15 cellular contexts compared by ENCODE assay signal in genomic region chr12:83954939-83955601, GRCh38.
DNase-seq lines count a peak whose midpoint lies in the region; ATAC-seq and TF ChIP-seq lines count a peak whose summit lies in the region.
"Had no signal": no experiment of that assay in that cellular context is flagged by ENCODE, and none has a peak within 500 bp of the region (broad histone marks: within the 10 kb centered on the region; RNA-seq: fewer than 3 reads in every experiment).

No MANE protein-coding gene starts in this region.

- TF ChIP-seq POLR2A in body of pancreas (IDR thresholded peaks at IDR 0.05), result no peak

- no peaks in the 10 kb centered on the region for H3K27me3 ChIP-seq in body of pancreas

- DNase-seq in GM13977 (ENCODE audit: low spot score), result no peak
- peak; percentile 11 for DNase-seq in OCI-M1 (lab: John Stamatoyannopoulos, UW)
- DNase-seq in fibroblast of pulmonary artery (ENCODE audit: low read depth), result peak; percentile 4
- DNase-seq in hippocampal formation (lab: John Stamatoyannopoulos, UW), result no peak
- DNase-seq in NCI-H1436 (lab: John Stamatoyannopoulos, UW), result no peak
- DNase-seq in body of pancreas, result no peak
- DNase-seq in stimulated activated CD8-positive, alpha-beta memory T cell treated with anti-CD3 and anti-CD28 coated beads, Interleukin-4, amount 100 ng/mL, for 48 hours, result no peak
- DNase-seq: activated CD4-positive, alpha-beta T cell treated with anti-CD3 and anti-CD28 coated beads, Interleukin-2, amount 10 ng/mL, durations not matched to agents 7 days and 5 days; IMR-90; NCI-H2029; psoas muscle; stimulated activated CD4-positive, alpha-beta T cell treated with anti-CD3 and anti-CD28 coated beads, Interleukin-1b, Interleukin-23, amount 100 ng/mL, for 48 hours; stimulated activated naive B cell treated with anti-CD40 and anti-IgM and Interleukin-4, amounts not matched to agents 10 μg/mL and 1 μg/mL and 100 μg/mL, for 72 hours; T-cell had no signal

- no peak overlapping the region for H3K4me3 ChIP-seq in fibroblast of pulmonary artery (replicated peaks; ENCODE audit: low read depth, low read length)
- H3K4me3 ChIP-seq in body of pancreas, result no peak overlapping the region
- H3K4me3 ChIP-seq: psoas muscle had no signal

- H3K36me3 ChIP-seq in body of pancreas (replicated peaks in 1 of 2; ENCODE audit: insufficient read depth in 1 of 2, low read depth in 2 of 2), result no peaks in the 10 kb centered on the region

- in situ Hi-C loops in GM13977 (cut with MboI; ENCODE audit: low pct_unique_long_range_greater_than_20kb, low sequenced_read_pairs, unreplicated experiment), result no loop called here

- intact Hi-C loops in body of pancreas (cut with DNase I), result no loop called here

- ATAC-seq in body of pancreas, result no peak
- ATAC-seq: psoas muscle; stimulated activated naive B cell treated with anti-CD40 and anti-IgM and Interleukin-4, amounts not matched to agents 10 μg/mL and 1 μg/mL and 100 μg/mL, for 72 hours; T-cell had no signal

- 55 to 65% methylated on average over 3 of the region's 3 CpGs for WGBS in body of pancreas, 2 donors

- H3K27ac ChIP-seq in 22Rv1 (no peak overlapping the region), body of pancreas (no peak overlapping the region)
- H3K27ac ChIP-seq: psoas muscle had no signal

- peak; percentile 74 for TF ChIP-seq CTCF in 22Rv1 (IDR thresholded peaks at IDR 0.05)
- peak; percentile 39 for TF ChIP-seq CTCF in GM13977 (IDR thresholded peaks at IDR 0.05; ENCODE audit: extremely low read depth, insufficient read depth, missing control alignments)
- TF ChIP-seq CTCF in fibroblast of pulmonary artery (IDR thresholded peaks at IDR 0.05; ENCODE audit: low read length, missing control alignments), result peak; percentile 23
- no peak for TF ChIP-seq CTCF in body of pancreas (IDR thresholded peaks at IDR 0.05)

- H3K4me1 ChIP-seq in body of pancreas, result no peaks in the 10 kb centered on the region
- H3K4me1 ChIP-seq: psoas muscle had no signal

- H3K9me3 ChIP-seq in body of pancreas, result no peaks in the 10 kb centered on the region
- H3K9me3 ChIP-seq: psoas muscle had no signal

Comparison
In these comparisons a context has a peak if more than half of its experiments do, and no peak if none do; other contexts are left out.
1. CTCF ChIP-seq: peak in 22Rv1 (single experiment), GM13977 (single experiment) and fibroblast of pulmonary artery (single experiment); none in body of pancreas (0 of 7).
2. DNase-seq: peak in OCI-M1 (single experiment) and fibroblast of pulmonary artery (single experiment); none in GM13977 (single experiment), hippocampal formation (0 of 2), NCI-H1436 (single experiment), body of pancreas (0 of 4) and stimulated activated CD8-positive, alpha-beta memory T cell treated with anti-CD3 and anti-CD28 coated beads, Interleukin-4, amount 100 ng/mL, for 48 hours (single experiment).